ENCODE assay signal across 20 cellular contexts in genomic region chr1:151834239-151834638, GRCh38. TPM values are rescaled to one million over a fixed set of nuclear protein-coding genes. Genes with fewer than 3 reads are reported as not detected.
A peak's percentile ranks its signal among the peaks of the same experiment; 100 is the strongest.
DNase-seq lines count a peak whose midpoint lies in the region; ATAC-seq and TF ChIP-seq lines count a peak whose summit lies in the region.
"Had no signal": no experiment of that assay in that cellular context is flagged by ENCODE, and none has a peak within 500 bp of the region (broad histone marks: within the 10 kb centered on the region; RNA-seq: fewer than 3 reads in every experiment).

No MANE protein-coding gene starts in this region.

- peaks cover 83% of the 10 kb centered on the region for H3K4me1 Mint-ChIP-seq in stimulated activated naive CD8-positive, alpha-beta T cell treated with anti-CD3 and anti-CD28 coated beads, Interleukin-15, amount 100 ng/mL, for 72 hours
- H3K4me1 Mint-ChIP-seq in T-helper 17 cell = peaks cover 67% of the 10 kb centered on the region
- peaks cover 8% of the 10 kb centered on the region for H3K4me1 Mint-ChIP-seq in glutamatergic neuron (ENCODE audit: low read depth, unreplicated experiment)

- H3K27ac Mint-ChIP-seq in stimulated activated naive CD8-positive, alpha-beta T cell treated with anti-CD3 and anti-CD28 coated beads, Interleukin-15, amount 100 ng/mL, for 72 hours = no peak overlapping the region
- peak overlapping the region; percentile 98 for H3K27ac Mint-ChIP-seq in T-helper 17 cell
- no peak overlapping the region for H3K27ac Mint-ChIP-seq in glutamatergic neuron (ENCODE audit: unreplicated experiment)
- H3K27ac Mint-ChIP-seq: HFFc6 had no signal

- H3K9me3 ChIP-seq in T-helper 17 cell (ENCODE audit: control insufficient read depth, low read length, poor library complexity, severe bottlenecking) = no peaks in the 10 kb centered on the region
- H3K9me3 ChIP-seq: Peyer's patch had no signal

- H3K36me3 Mint-ChIP-seq in T-helper 17 cell (ENCODE audit: low read depth) = peaks cover 2% of the 10 kb centered on the region
- H3K36me3 Mint-ChIP-seq in glutamatergic neuron (ENCODE audit: unreplicated experiment) = no peaks in the 10 kb centered on the region

- no peaks in the 10 kb centered on the region for H3K27me3 Mint-ChIP-seq in stimulated activated naive CD8-positive, alpha-beta T cell treated with anti-CD3 and anti-CD28 coated beads, Interleukin-15, amount 100 ng/mL, for 72 hours
- no peaks in the 10 kb centered on the region for H3K27me3 Mint-ChIP-seq in T-helper 17 cell
- peaks cover 21% of the 10 kb centered on the region for H3K27me3 Mint-ChIP-seq in glutamatergic neuron (ENCODE audit: unreplicated experiment)

- H3K4me3 Mint-ChIP-seq in stimulated activated naive CD8-positive, alpha-beta T cell treated with anti-CD3 and anti-CD28 coated beads, Interleukin-15, amount 100 ng/mL, for 72 hours = no peak overlapping the region
- H3K4me3 Mint-ChIP-seq in T-helper 17 cell = peak overlapping the region; percentile 91
- no peak overlapping the region for H3K4me3 Mint-ChIP-seq in glutamatergic neuron (ENCODE audit: unreplicated experiment)
- H3K4me3 Mint-ChIP-seq: HFFc6 had no signal

- no peak for DNase-seq in stimulated activated naive CD8-positive, alpha-beta T cell treated with anti-CD3 and anti-CD28 coated beads, Interleukin-15, Interleukin-2, amounts not matched to agents 100 U/mL and 50 U/mL, for 24 hours
- no peak for DNase-seq in stimulated activated naive CD8-positive, alpha-beta T cell treated with anti-CD3 and anti-CD28 coated beads, Interleukin-15, amount 100 ng/mL, for 72 hours
- no peak for DNase-seq in T-helper 17 cell
- DNase-seq in left lobe of liver (ENCODE audit: low spot score) = peak; percentile 86
- no peak for DNase-seq in glutamatergic neuron
- DNase-seq in stimulated activated CD4-positive, alpha-beta T cell treated with anti-CD3 and anti-CD28 coated beads, Interleukin-2, amount 100 ng/mL, for 48 hours = no peak
- no peak for DNase-seq in cerebellar cortex (ENCODE audit: low spot score)
- DNase-seq: AML-193, HFFc6, NCI-H1417, NCI-H1930, NCI-H2171, NCI-H774, Peyer's patch, SHP77 had no signal

- peak; percentile 16 for ATAC-seq in stimulated activated naive CD8-positive, alpha-beta T cell treated with anti-CD3 and anti-CD28 coated beads, Interleukin-15, Interleukin-2, amounts not matched to agents 100 U/mL and 50 U/mL, for 24 hours
- no peak for ATAC-seq in stimulated activated naive CD8-positive, alpha-beta T cell treated with anti-CD3 and anti-CD28 coated beads, Interleukin-15, amount 100 ng/mL, for 72 hours
- ATAC-seq in T-helper 17 cell = no peak
- ATAC-seq in left lobe of liver = peak; percentile 16
- no peak for ATAC-seq in GM18519 (IDR thresholded peaks at IDR 0.05; ENCODE audit: low FRiP score, unreplicated experiment)

- H3K9me3 Mint-ChIP-seq in stimulated activated naive CD8-positive, alpha-beta T cell treated with anti-CD3 and anti-CD28 coated beads, Interleukin-15, amount 100 ng/mL, for 72 hours = no peaks in the 10 kb centered on the region
- peaks cover 9% of the 10 kb centered on the region for H3K9me3 Mint-ChIP-seq in glutamatergic neuron (ENCODE audit: unreplicated experiment)
- H3K9me3 Mint-ChIP-seq: HFFc6 had no signal

- no peak for TF ChIP-seq CTCF in glutamatergic neuron (IDR thresholded peaks at IDR 0.05; ENCODE audit: partially characterized antibody, unreplicated experiment)

RNA-seq across cellular contexts. Expression of gene RORC, which starts 2.6 kb away (rescaled TPM):
- total RNA-seq in T-helper 17 cell = 10 to 100 TPM; 38.4 to 42.5 TPM
- 32.1 TPM for total RNA-seq in left lobe of liver
- not detected for total RNA-seq in glutamatergic neuron (ENCODE audit: unreplicated experiment)
- total RNA-seq: Daoy, HFFc6 had no signal

RNA-seq across cellular contexts. Expression of gene C2CD4D, which starts 5.4 kb away (rescaled TPM):
- total RNA-seq in T-helper 17 cell (1 to 10 TPM; 1.9 to 2.3 TPM), left lobe of liver (not detected), glutamatergic neuron (ENCODE audit: unreplicated experiment) (not detected)
- total RNA-seq: Daoy, H4, HFFc6, MCF 10A, NCI-H460 had no signal

RNA-seq across cellular contexts. Expression of gene THEM5, which starts 19.3 kb away (rescaled TPM):
- under 1 TPM in 1 of 2 donors, not detected in 1; 0.89 TPM for total RNA-seq in T-helper 17 cell
- not detected for total RNA-seq in left lobe of liver
- not detected for total RNA-seq in glutamatergic neuron (ENCODE audit: unreplicated experiment)
- total RNA-seq: Daoy, H4, HFFc6, MCF 10A, NCI-H460, Peyer's patch had no signal

RNA-seq across cellular contexts. Expression of gene LINGO4, which starts 29.0 kb away (rescaled TPM):
- total RNA-seq in T-helper 17 cell = 1 to 10 TPM in 1 of 2 donors, under 1 TPM in 1; 0.77 to 1.6 TPM
- 0.15 TPM for total RNA-seq in left lobe of liver
- not detected for total RNA-seq in glutamatergic neuron (ENCODE audit: unreplicated experiment)
- total RNA-seq: Daoy, H4, HFFc6, MCF 10A, NCI-H460 had no signal

RNA-seq across cellular contexts. Expression of gene TDRKH, which starts 43.9 kb away (rescaled TPM):
- total RNA-seq in T-helper 17 cell (10 to 100 TPM; 11.3 to 17.7 TPM), left lobe of liver (2.2 TPM), glutamatergic neuron (ENCODE audit: unreplicated experiment) (40.1 TPM)

Comparison
In these comparisons a context has a peak if more than half of its experiments do, and no peak if none do; other contexts are left out.
1. ATAC-seq: peak in stimulated activated naive CD8-positive, alpha-beta T cell treated with anti-CD3 and anti-CD28 coated beads, Interleukin-15, Interleukin-2, amounts not matched to agents 100 U/mL and 50 U/mL, for 24 hours (single experiment) and left lobe of liver (single experiment); none in stimulated activated naive CD8-positive, alpha-beta T cell treated with anti-CD3 and anti-CD28 coated beads, Interleukin-15, amount 100 ng/mL, for 72 hours (single experiment), T-helper 17 cell (single experiment) and GM18519 (single experiment).
2. RNA of gene RORC, which starts 2.6 kb away (total RNA-seq): 38.4 to 42.5 TPM in T-helper 17 cell and 32.1 TPM in left lobe of liver (single experiment); not detected in glutamatergic neuron (single experiment); every median in the first group is over 10 times any median in the second.